15 cellular contexts compared by ENCODE assay signal in the genomic region with DNA sequence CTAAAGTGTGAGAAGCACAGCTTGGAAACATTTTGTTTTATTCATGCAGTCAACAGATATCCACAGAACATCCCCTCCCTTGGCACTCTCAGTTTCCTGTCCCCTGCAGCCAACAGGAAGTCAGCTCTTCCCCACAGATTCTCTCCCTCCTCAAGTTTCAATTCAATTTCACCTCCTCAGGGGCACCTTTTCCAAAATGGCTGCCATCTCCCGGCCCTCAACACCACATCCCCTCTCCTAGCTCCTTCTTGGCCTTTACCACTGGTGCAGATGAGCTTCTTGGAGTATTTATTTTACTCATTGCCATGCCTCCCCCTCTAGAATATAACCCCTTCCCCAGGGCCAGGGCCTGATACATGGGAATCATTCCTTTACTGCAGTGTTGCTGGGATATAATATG.
"Had no signal": no experiment of that assay in that cellular context is flagged by ENCODE, and none has a peak within 500 bp of the region (broad histone marks: within the 10 kb centered on the region; RNA-seq: fewer than 3 reads in every experiment).

No MANE protein-coding gene starts in this region.

- ATAC-seq: activated CD8-positive, alpha-beta T cell treated with anti-CD3 and anti-CD28 coated beads, Interleukin-2, amount 10 ng/mL, durations not matched to agents 7 days and 5 days; right lobe of liver; stimulated activated memory B cell treated with anti-CD40 and anti-IgM and Interleukin-4, amounts not matched to agents 10 μg/mL and 1 μg/mL and 100 μg/mL, for 72 hours had no signal

- H3K4me3 ChIP-seq: heart right ventricle, right lobe of liver, spleen had no signal

- H3K36me3 ChIP-seq: heart right ventricle, right lobe of liver, spleen had no signal

- H3K27ac ChIP-seq: heart right ventricle, right lobe of liver, spleen had no signal

- DNase-seq: activated CD8-positive, alpha-beta memory T cell treated with anti-CD3 and anti-CD28 coated beads, Interleukin-2, amount 50 U/mL, for 48 hours; activated CD8-positive, alpha-beta T cell treated with anti-CD3 and anti-CD28 coated beads, Interleukin-2, amount 10 ng/mL, durations not matched to agents 7 days and 5 days; activated naive CD4-positive, alpha-beta T cell treated with Interleukin-2 at 50 U/mL for 16 hours; heart right ventricle; islet precursor cell; left ventricle myocardium superior; mesenchymal stem cell; right lobe of liver; spleen; stimulated activated CD4-positive, alpha-beta T cell treated with anti-CD3 and anti-CD28 coated beads, Interleukin-1b, Interleukin-23, amount 100 ng/mL, for 48 hours had no signal

- H3K9me3 Mint-ChIP-seq: activated T-helper 1 cell treated with anti-CD3 and anti-CD28 coated beads, Interleukin-12 subunit alpha, Interleukin-12 subunit beta, Interleukin-2, Interleukin-4 antibody, amounts not matched to agents 30 ng/mL and 10 ng/mL and 1 ng/mL, durations not matched to agents 14 hours and 24 hours and 36 hours; type B pancreatic cell had no signal

- H3K9me3 ChIP-seq: heart right ventricle, right lobe of liver, spleen had no signal

- FAIRE-seq: frontal cortex had no signal

- H3K27ac Mint-ChIP-seq: activated CD8-positive, alpha-beta T cell treated with anti-CD3 and anti-CD28 coated beads, Interleukin-2, amount 10 ng/mL, durations not matched to agents 7 days and 5 days; activated T-helper 1 cell treated with anti-CD3 and anti-CD28 coated beads, Interleukin-12 subunit alpha, Interleukin-12 subunit beta, Interleukin-2, Interleukin-4 antibody, amounts not matched to agents 30 ng/mL and 10 ng/mL and 1 ng/mL, durations not matched to agents 14 hours and 24 hours and 36 hours; stimulated activated memory B cell treated with anti-CD40 and anti-IgM and Interleukin-4, amounts not matched to agents 10 μg/mL and 1 μg/mL and 100 μg/mL, for 72 hours; type B pancreatic cell had no signal

- H3K36me3 Mint-ChIP-seq: stimulated activated memory B cell treated with anti-CD40 and anti-IgM and Interleukin-4, amounts not matched to agents 10 μg/mL and 1 μg/mL and 100 μg/mL, for 72 hours had no signal

- H3K4me3 Mint-ChIP-seq: activated CD8-positive, alpha-beta T cell treated with anti-CD3 and anti-CD28 coated beads, Interleukin-2, amount 10 ng/mL, durations not matched to agents 7 days and 5 days; activated T-helper 1 cell treated with anti-CD3 and anti-CD28 coated beads, Interleukin-12 subunit alpha, Interleukin-12 subunit beta, Interleukin-2, Interleukin-4 antibody, amounts not matched to agents 30 ng/mL and 10 ng/mL and 1 ng/mL, durations not matched to agents 14 hours and 24 hours and 36 hours; neural crest cell; stimulated activated memory B cell treated with anti-CD40 and anti-IgM and Interleukin-4, amounts not matched to agents 10 μg/mL and 1 μg/mL and 100 μg/mL, for 72 hours; type B pancreatic cell had no signal
